19 cellular contexts compared by ENCODE assay signal in genomic region chr16:53636978-53637377, GRCh38.
DNase-seq lines count a peak whose midpoint lies in the region; ATAC-seq, FAIRE-seq and TF ChIP-seq lines count a peak whose summit lies in the region.
"Had no signal": no experiment of that assay in that cellular context is flagged by ENCODE, and none has a peak within 500 bp of the region (broad histone marks: within the 10 kb centered on the region; RNA-seq: fewer than 3 reads in every experiment).

No MANE protein-coding gene starts in this region.

- H3K9ac ChIP-seq in Karpas-422 (ENCODE audit: low read length) = no peak overlapping the region
- no peak overlapping the region for H3K9ac ChIP-seq in GM12878 (ENCODE audit: control insufficient read depth, insufficient read depth, low read length)

- FAIRE-seq in GM18507 (lab: Jason Lieb, UNC) = peak; percentile 31
- FAIRE-seq in GM12878 (lab: Jason Lieb, UNC) = no peak
- FAIRE-seq: GM19239, H54 had no signal

- TF ChIP-seq EP300 in GM12878 (IDR thresholded peaks at IDR 0.05; ENCODE audit: borderline replicate concordance in 1 of 2, control insufficient read depth in 1 of 2, low read depth in 2 of 2, low read length in 2 of 2) = no peak

- intact Hi-C loops in GM12878 (cut with micrococcal nuclease; ENCODE audit: unreplicated experiment) = no loop called here

- TF ChIP-seq POLR2A in GM12878 (IDR thresholded peaks at IDR 0.05; ENCODE audit: low read depth, low read length) = no peak

- no peaks in the 10 kb centered on the region for H3K9me2 ChIP-seq in Karpas-422 (replicated peaks; ENCODE audit: insufficient read depth, low read length)

- CTCF ChIA-PET in GM12878 (lab: Yijun Ruan, JAX) = interaction anchor here (0.7 kb wide), 1 partner anchor 10 kb away, joined by 3 read pairs; no protein-coding TSS in a partner anchor

- SMC1A ChIA-PET in GM12878 (lab: Charles Lee; ENCODE audit: uncharacterized antibody, unreplicated experiment) = no interaction called here

- DNase-seq in GM12865 (ENCODE audit: low read depth) (peak; percentile 10), GM18507 (ENCODE audit: extremely low spot score, insufficient read length, low read depth) (no peak), Karpas-422 (peak; percentile 57), GM12878 (ENCODE audit: low read depth, low spot score) (no peak), DMS153 treated with DMSO at 0.1 percent for 48 hours (lab: John Stamatoyannopoulos, UW; ENCODE audit: unreplicated experiment) (no peak)
- DNase-seq in activated CD8-positive, alpha-beta memory T cell treated with anti-CD3 and anti-CD28 coated beads, Interleukin-2, amount 50 U/mL, for 48 hours = no peak
- DNase-seq: ACHN; BE2C; C1 segment of cervical spinal cord; CD4-positive, CD25-positive, alpha-beta regulatory T cell; CD8-positive, alpha-beta memory T cell; COR-L47; DMS 273 treated with DMSO at 0.1 percent for 48 hours; HFFc6 had no signal

- H3K4me2 ChIP-seq in Karpas-422 (ENCODE audit: low read depth, low read length, poor library complexity, severe bottlenecking) (peak overlapping the region; percentile 21), GM12878 (ENCODE audit: control insufficient read depth, insufficient read depth) (no peak overlapping the region)
- H3K4me2 ChIP-seq: GM23338 had no signal

- ATAC-seq in GM12878 = peak; percentile 90
- ATAC-seq: GM23338, HCT116 had no signal

- H3K27me3 ChIP-seq in Karpas-422 (ENCODE audit: low read length) (no peaks in the 10 kb centered on the region), GM12878 (replicated peaks in 1 of 2; ENCODE audit: control insufficient read depth in 2 of 2, insufficient read depth in 2 of 2, low read length in 1 of 2) (no peaks in the 10 kb centered on the region)
- H3K27me3 ChIP-seq: BE2C had no signal

- H3K36me3 ChIP-seq in Karpas-422 (ENCODE audit: insufficient read depth, low read length) (peaks cover 17% of the 10 kb centered on the region), GM12878 (ENCODE audit: control insufficient read depth in 2 of 2, insufficient read depth in 2 of 2, low read length in 1 of 2) (no peaks in the 10 kb centered on the region; a peak in 1 of 4 replicates)

- TF ChIP-seq CTCF in GM12865 (IDR thresholded peaks at IDR 0.05; ENCODE audit: insufficient read depth, low read depth, low read length, missing control alignments) (no peak), GM12878 (IDR thresholded peaks at IDR 0.05 in 2 of 3, conservative IDR thresholded peaks at IDR 0.05 in 1 of 3; ENCODE audit: control insufficient read depth in 2 of 3, extremely low read depth in 1 of 3, insufficient read depth in 1 of 3, low read depth in 3 of 3, low read length in 3 of 3) (no peak)

- no peaks in the 10 kb centered on the region for H3K9me3 ChIP-seq in Karpas-422 (ENCODE audit: low read length)
- no peaks in the 10 kb centered on the region for H3K9me3 ChIP-seq in GM12878 (replicated peaks; ENCODE audit: control insufficient read depth, insufficient read depth, low read length)
- H3K9me3 ChIP-seq: BE2C had no signal

- H3K79me2 ChIP-seq in Karpas-422 (ENCODE audit: low read length) = no peaks in the 10 kb centered on the region
- H3K79me2 ChIP-seq in GM12878 (ENCODE audit: control insufficient read depth, insufficient read depth, low read length) = no peaks in the 10 kb centered on the region

- no peak overlapping the region for H3K4me3 ChIP-seq in GM12865 (ENCODE audit: low read depth, low read length)
- no peak overlapping the region for H3K4me3 ChIP-seq in Karpas-422 (ENCODE audit: low read length)
- no peak overlapping the region for H3K4me3 ChIP-seq in GM12878
- H3K4me3 ChIP-seq: GM23338 had no signal

- in situ Hi-C loops in GM12878 (cut with MboI) = no loop called here

- H3K4me1 ChIP-seq in Karpas-422 (ENCODE audit: low read length) = peaks cover 56% of the 10 kb centered on the region
- no peaks in the 10 kb centered on the region for H3K4me1 ChIP-seq in GM12878 (ENCODE audit: control insufficient read depth, insufficient read depth, low read length)

- 52% methylated on average over 2 of the region's 2 CpGs for WGBS in GM12878 (ENCODE audit: insufficient coverage, insufficient replicate concordance, low lambda C conversion rate, missing lambda C conversion rate)

- no peak for TF ChIP-seq RAD21 in GM12878 (IDR thresholded peaks at IDR 0.05; ENCODE audit: insufficient read depth, low read depth, low read length)

- H2AFZ ChIP-seq in Karpas-422 (ENCODE audit: low read length) = no peak overlapping the region
- no peak overlapping the region for H2AFZ ChIP-seq in GM12878 (ENCODE audit: control insufficient read depth, low read depth, low read length)
- H2AFZ ChIP-seq: GM23338 had no signal

- H4K20me1 ChIP-seq in Karpas-422 (ENCODE audit: insufficient read depth, low read depth, low read length) (no peaks in the 10 kb centered on the region), GM12878 (ENCODE audit: control insufficient read depth, insufficient read depth) (no peaks in the 10 kb centered on the region)

- peak overlapping the region; percentile 70 for H3K27ac ChIP-seq in Karpas-422 (ENCODE audit: low read length)
- no peak overlapping the region for H3K27ac ChIP-seq in GM12878 (ENCODE audit: control insufficient read depth, insufficient read depth)
- H3K27ac ChIP-seq: HL-60 had no signal

- RAD21 ChIA-PET in GM12878 (lab: Charles Lee; ENCODE audit: unreplicated experiment) = interaction anchor here (0.7 to 1.1 kb wide), 2 partner anchors 71 to 117 kb away, joined by 3 to 4 read pairs; no protein-coding TSS in a partner anchor

- POLR2A ChIA-PET in GM12878 (lab: Charles Lee) = no interaction called here

- no TSS peak for BruUV-seq in GM12878 (replicated peaks; lab: Mats Ljungman, UMichigan)

TF ChIP-seq in GM12878, 131 proteins besides CTCF, POLR2A, EP300 and RAD21:
- no peak for TF ChIP-seq KAT2A (conservative IDR thresholded peaks at IDR 0.05; ENCODE audit: control insufficient read depth, low read depth, low read length)
- no peak for TF ChIP-seq NBN (IDR thresholded peaks at IDR 0.05)
- peak; percentile 42 for TF ChIP-seq PKNOX1 (IDR thresholded peaks at IDR 0.05)
- peak; percentile 33; the same call in 1 of the 2 replicates for TF ChIP-seq ATF7 (IDR thresholded peaks at IDR 0.05; ENCODE audit: low read depth)

Comparison
In these comparisons a context has a peak if more than half of its experiments do, and no peak if none do; other contexts are left out.
1. DNase-seq: peak in GM12865 (single experiment) and Karpas-422 (single experiment); none in GM18507 (single experiment), GM12878 (single experiment), DMS153 treated with DMSO at 0.1 percent for 48 hours (single experiment) and activated CD8-positive, alpha-beta memory T cell treated with anti-CD3 and anti-CD28 coated beads, Interleukin-2, amount 50 U/mL, for 48 hours (single experiment).